Comparison of ENCODE assay signal across 22 cellular contexts in genomic region chr22:33440756-33441155, GRCh38.
"Had no signal": no experiment of that assay in that cellular context is flagged by ENCODE, and none has a peak within 500 bp of the region (broad histone marks: within the 10 kb centered on the region; RNA-seq: fewer than 3 reads in every experiment).

No MANE protein-coding gene starts in this region.

- H3K36me3 ChIP-seq: right lobe of liver, thoracic aorta, WERI-Rb-1 had no signal

- H3K4me1 ChIP-seq: right lobe of liver had no signal

- H3K27ac ChIP-seq: right lobe of liver, skin epidermis, thoracic aorta, WERI-Rb-1 had no signal

- ATAC-seq: activated CD4-positive, CD25-positive, alpha-beta regulatory T cell treated with anti-CD3 and anti-CD28 coated beads, Interleukin-2, amount 50 U/mL, for 24 hours; effector memory CD8-positive, alpha-beta T cell; left ventricle myocardium superior; right lobe of liver; stimulated activated naive CD8-positive, alpha-beta T cell treated with anti-CD3 and anti-CD28 coated beads, Interleukin-15, Interleukin-2, amounts not matched to agents 100 U/mL and 50 U/mL, for 24 hours; T-helper 17 cell had no signal

- H3K4me3 ChIP-seq: right lobe of liver, skin epidermis, thoracic aorta had no signal

- H3K27me3 ChIP-seq: right lobe of liver had no signal

- H3K9me3 ChIP-seq: right lobe of liver, thoracic aorta had no signal

- DNase-seq: activated CD4-positive, alpha-beta T cell treated with anti-CD3 and anti-CD28 coated beads for 48 hours; activated CD4-positive, alpha-beta T cell treated with anti-CD3 and anti-CD28 coated beads, Interleukin-2, amount 50 U/mL, for 48 hours; activated CD8-positive, alpha-beta memory T cell treated with anti-CD3 and anti-CD28 coated beads for 24 hours; activated effector memory CD4-positive, alpha-beta T cell treated with Interleukin-2 at 50 U/mL for 16 hours; activated naive CD4-positive, alpha-beta T cell treated with Interleukin-2 at 50 U/mL for 16 hours; anterior cingulate cortex; caudate nucleus; cortex of kidney; effector memory CD8-positive, alpha-beta T cell; erythroblast; left ventricle myocardium superior; right lobe of liver; stimulated activated CD4-positive, alpha-beta T cell treated with anti-CD3 and anti-CD28 coated beads, Interleukin-12 subunit alpha, Interleukin-12 subunit beta, amount 100 ng/mL, for 4 hours; stimulated activated CD4-positive, alpha-beta T cell treated with anti-CD3 and anti-CD28 coated beads, Interleukin-4, amount 100 ng/mL, for 1 hour; stimulated activated naive CD8-positive, alpha-beta T cell treated with anti-CD3 and anti-CD28 coated beads, Interleukin-15, Interleukin-2, amounts not matched to agents 100 U/mL and 50 U/mL, for 24 hours; T-helper 17 cell; T1000; trophoblast cell; WERI-Rb-1 had no signal
